In genomic region chr10:88582806-88583583, GRCh38 we compare ENCODE assay signal across 8 cellular contexts. TPM values are rescaled to one million over a fixed set of nuclear protein-coding genes. Genes with fewer than 3 reads are reported as not detected.
DNase-seq lines count a peak whose midpoint lies in the region; ATAC-seq and TF ChIP-seq lines count a peak whose summit lies in the region.

Gene RNLS, minus strand, starts transcription at chr10:88583318.

- TF ChIP-seq CTCF in BE2C (IDR thresholded peaks at IDR 0.05; ENCODE audit: low read depth, low read length) (peak; percentile 46), tibial artery (IDR thresholded peaks at IDR 0.05) (peak; percentile 81 to 86)

- ATAC-seq in HG03460 (IDR thresholded peaks at IDR 0.05; ENCODE audit: unreplicated experiment), result peak; percentile 82
- peak; percentile 97 for ATAC-seq in left ventricle myocardium superior

- intact Hi-C loops in left ventricle myocardium superior (cut with micrococcal nuclease) (no loop called here), posterior cingulate gyrus (cut with DNase I) (no loop called here), tibial artery (cut with DNase I; ENCODE audit: low total_unique reads) (no loop called here)

- peak within 1 kb of the TSS; percentile 92 to 96 for H3K27ac ChIP-seq in tibial artery

- no peaks in the 10 kb centered on the region for H3K9me3 ChIP-seq in BE2C
- no peaks in the 10 kb centered on the region for H3K9me3 ChIP-seq in tibial artery

- DNase-seq in BE2C (peak; percentile 38), GM19240 (ENCODE audit: insufficient read length, low spot score) (peak; percentile 23), T follicular helper cell (ENCODE audit: low read depth) (peak; percentile 37), amniotic epithelial cell (ENCODE audit: low read depth) (peak; percentile 55), left ventricle myocardium superior (peak; percentile 86), posterior cingulate gyrus (peak; percentile 63 to 96 (median 80)), tibial artery (peak; percentile 53 to 86)

- H3K27me3 ChIP-seq in BE2C, result no peaks in the 10 kb centered on the region
- no peaks in the 10 kb centered on the region for H3K27me3 ChIP-seq in tibial artery

- H3K4me3 ChIP-seq in BE2C (ENCODE audit: low read depth, low read length) (peak within 1 kb of the TSS; percentile 57), tibial artery (peak within 1 kb of the TSS; percentile 67 to 69)

- H3K36me3 ChIP-seq in BE2C, result no peaks in the 10 kb centered on the region
- H3K36me3 ChIP-seq in tibial artery, result no peaks in the 10 kb centered on the region

- no peaks in the 10 kb centered on the region for H3K4me1 ChIP-seq in BE2C
- peaks cover 0 to 13% (median 0%) of the 10 kb centered on the region in 4 donors for H3K4me1 ChIP-seq in tibial artery

RNA-seq across cellular contexts. Expression of gene RNLS, which starts in this region (rescaled TPM):
- 5.1 TPM for polyA plus RNA-seq in BE2C (2012; ENCODE audit: insufficient read depth, insufficient read length, low read depth)
- 23.1 TPM for total RNA-seq in left ventricle myocardium superior

Comparison
In these comparisons a context has a peak if more than half of its experiments do, and no peak if none do; other contexts are left out.
1. Peak in every context shown above with its lines: DNase-seq, ATAC-seq, H3K4me3 ChIP-seq and H3K27ac ChIP-seq.
2. DNase-seq: peak in every context shown above with its lines; median percentile 86 in left ventricle myocardium superior; 80 in posterior cingulate gyrus; 70 in tibial artery; 55 in amniotic epithelial cell; 38 in BE2C; 37 in T follicular helper cell; 23 in GM19240.